ENCODE assay signal across 18 cellular contexts in the genomic region with DNA sequence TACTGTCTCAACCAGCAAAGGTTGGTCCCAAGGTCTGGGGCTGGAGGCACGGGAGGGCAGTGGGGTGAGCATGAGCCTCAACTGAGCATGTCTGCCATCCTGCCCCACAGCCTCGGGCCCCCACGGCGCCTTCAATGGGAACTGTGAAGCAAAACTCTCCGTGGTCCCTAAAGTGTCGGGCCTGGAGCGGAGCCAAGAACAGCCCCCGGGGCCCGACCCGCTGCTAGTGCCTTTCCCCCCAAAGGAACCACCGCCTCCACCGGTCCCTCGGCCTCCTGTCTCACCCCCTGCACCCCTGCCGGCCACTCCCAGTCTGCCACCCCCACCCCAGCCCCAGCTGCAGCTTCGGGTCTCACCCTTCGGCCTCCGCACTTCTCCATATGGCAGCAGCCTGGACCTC. TPM values are rescaled to one million over a fixed set of nuclear protein-coding genes. Genes with fewer than 3 reads are reported as not detected.
A peak's percentile ranks its signal among the peaks of the same experiment; 100 is the strongest.
DNase-seq lines count a peak whose midpoint lies in the region; ATAC-seq and TF ChIP-seq lines count a peak whose summit lies in the region.
"Had no signal": no experiment of that assay in that cellular context is flagged by ENCODE, and none has a peak within 500 bp of the region (broad histone marks: within the 10 kb centered on the region; RNA-seq: fewer than 3 reads in every experiment).

No MANE protein-coding gene starts in this region.

- H2AFZ ChIP-seq in DND-41 (ENCODE audit: low read depth, low read length): no peak overlapping the region
- H2AFZ ChIP-seq: hepatocyte had no signal

- H3K9ac ChIP-seq in DND-41 (ENCODE audit: low read depth, low read length) (no peak overlapping the region), adipocyte (ENCODE audit: low read length) (peak overlapping the region; percentile 2)

- POLR2A ChIA-PET in CD4-positive, alpha-beta T cell (lab: Charles Lee): interaction anchor here (4.6 kb wide), 1 partner anchor 12 kb away, joined by 88 read pairs; a partner anchor contains a TSS

- CTCF ChIA-PET in CD4-positive, alpha-beta T cell (lab: Charles Lee): interaction anchor here (4.7 kb wide), 1 partner anchor 32 kb away, joined by 53 read pairs; no protein-coding TSS in a partner anchor

- H3K36me3 Mint-ChIP-seq in CD4-positive, alpha-beta T cell (ENCODE audit: low read depth): peaks cover 77% of the 10 kb centered on the region
- H3K36me3 Mint-ChIP-seq in natural killer cell treated with Interleukin-12 subunit alpha and Interleukin-12 subunit beta and Interleukin-15 and Interleukin-18, amount 100 ng/mL, for 72 hours: peaks cover 28% of the 10 kb centered on the region
- H3K36me3 Mint-ChIP-seq: IgD-negative memory B cell had no signal

- peak overlapping the region; percentile 93 for H3K27ac Mint-ChIP-seq in CD4-positive, alpha-beta T cell
- H3K27ac Mint-ChIP-seq in natural killer cell treated with Interleukin-12 subunit alpha and Interleukin-12 subunit beta and Interleukin-15 and Interleukin-18, amount 100 ng/mL, for 72 hours: peak overlapping the region; percentile 83 to 90
- H3K27ac Mint-ChIP-seq: endodermal cell had no signal

- no peak for ATAC-seq in CD4-positive, alpha-beta T cell (ENCODE audit: poor library complexity)
- ATAC-seq in DND-41 (ENCODE audit: insufficient read depth, low read depth): no peak
- ATAC-seq in natural killer cell treated with Interleukin-12 subunit alpha and Interleukin-12 subunit beta and Interleukin-15 and Interleukin-18, amount 100 ng/mL, for 72 hours: no peak
- ATAC-seq in HG03139 (IDR thresholded peaks at IDR 0.05; ENCODE audit: unreplicated experiment): no peak
- ATAC-seq: Panc1 had no signal

- H3K4me1 ChIP-seq in DND-41 (ENCODE audit: insufficient read depth, low read length) (peaks cover 42% of the 10 kb centered on the region), adipocyte (ENCODE audit: control insufficient read depth, insufficient read depth, low read length) (peaks cover 33% of the 10 kb centered on the region)

- H3K4me1 Mint-ChIP-seq in CD4-positive, alpha-beta T cell (ENCODE audit: low read depth): peaks cover 39% of the 10 kb centered on the region
- H3K4me1 Mint-ChIP-seq in natural killer cell treated with Interleukin-12 subunit alpha and Interleukin-12 subunit beta and Interleukin-15 and Interleukin-18, amount 100 ng/mL, for 72 hours (ENCODE audit: low read depth in 2 of 2): peaks cover 34 to 36% of the 10 kb centered on the region in 2 donors

- peak overlapping the region; percentile 47 for H3K27ac ChIP-seq in CD4-positive, alpha-beta T cell (ENCODE audit: low read depth, low read length)
- no peak overlapping the region for H3K27ac ChIP-seq in DND-41 (ENCODE audit: low read length)
- H3K27ac ChIP-seq: adrenal gland, hepatocyte had no signal

- DNase-seq in CD4-positive, alpha-beta T cell: peak in 1 of 10 experiments; percentile 8
- DNase-seq in DND-41: no peak
- DNase-seq in adipocyte (ENCODE audit: low read depth): no peak
- DNase-seq in natural killer cell treated with Interleukin-12 subunit alpha and Interleukin-12 subunit beta and Interleukin-15 and Interleukin-18, amount 100 ng/mL, for 72 hours (ENCODE audit: low spot score): no peak
- DNase-seq in GM19240 (ENCODE audit: insufficient read length, low spot score): no peak
- no peak for DNase-seq in AG08395 (ENCODE audit: low spot score)
- DNase-seq in GM19238 (ENCODE audit: insufficient read length, low spot score): no peak
- DNase-seq: central memory CD4-positive, alpha-beta T cell; EL; endodermal cell; mesendoderm; stimulated activated CD4-positive, alpha-beta T cell treated with anti-CD3 and anti-CD28 coated beads, Interleukin-4, amount 100 ng/mL, for 4 hours; transverse colon had no signal

- intact Hi-C loops in CD4-positive, alpha-beta T cell (cut with DNase I, micrococcal nuclease): no loop called here

- H3K4me3 ChIP-seq in DND-41 (ENCODE audit: low read depth in 1 of 2, low read length in 2 of 2): no peak overlapping the region
- no peak overlapping the region for H3K4me3 ChIP-seq in adipocyte (ENCODE audit: low read length)
- H3K4me3 ChIP-seq: adrenal gland, hepatocyte, transverse colon had no signal

- peak overlapping the region; percentile 87; the same call in 1 of the 2 replicates for H3K4me2 ChIP-seq in DND-41 (ENCODE audit: insufficient read depth, low read length)

- no peak for TF ChIP-seq CTCF in CD4-positive, alpha-beta T cell (IDR thresholded peaks at IDR 0.05)
- TF ChIP-seq CTCF in DND-41 (IDR thresholded peaks at IDR 0.05; ENCODE audit: borderline replicate concordance, extremely low read depth, low read length, poor library complexity, severe bottlenecking): no peak

- H4K20me1 ChIP-seq in DND-41 (ENCODE audit: insufficient read depth, low read length): peaks cover 52% of the 10 kb centered on the region

- peaks cover 51% of the 10 kb centered on the region for H3K79me2 ChIP-seq in DND-41 (ENCODE audit: insufficient read depth, low read length)

- no peaks in the 10 kb centered on the region for H3K27me3 Mint-ChIP-seq in CD4-positive, alpha-beta T cell
- no peaks in the 10 kb centered on the region for H3K27me3 Mint-ChIP-seq in natural killer cell treated with Interleukin-12 subunit alpha and Interleukin-12 subunit beta and Interleukin-15 and Interleukin-18, amount 100 ng/mL, for 72 hours
- H3K27me3 Mint-ChIP-seq: IgD-negative memory B cell had no signal

- no peaks in the 10 kb centered on the region for H3K9me3 Mint-ChIP-seq in CD4-positive, alpha-beta T cell
- no peaks in the 10 kb centered on the region for H3K9me3 Mint-ChIP-seq in natural killer cell treated with Interleukin-12 subunit alpha and Interleukin-12 subunit beta and Interleukin-15 and Interleukin-18, amount 100 ng/mL, for 72 hours
- H3K9me3 Mint-ChIP-seq: endodermal cell, IgD-negative memory B cell had no signal

- H3K36me3 ChIP-seq in DND-41 (ENCODE audit: insufficient read depth, low read length) (peaks cover 75% of the 10 kb centered on the region), adipocyte (ENCODE audit: control insufficient read depth, insufficient read depth, low read length, severe bottlenecking) (peaks cover 60% of the 10 kb centered on the region)

- H3K27me3 ChIP-seq in CD4-positive, alpha-beta T cell (ENCODE audit: control insufficient read depth, insufficient read depth, low read length): no peaks in the 10 kb centered on the region
- H3K27me3 ChIP-seq in DND-41 (ENCODE audit: insufficient read depth, low read length, poor library complexity) (no peaks in the 10 kb centered on the region), adipocyte (replicated peaks; ENCODE audit: control insufficient read depth, insufficient read depth, low read length) (no peaks in the 10 kb centered on the region)
- H3K27me3 ChIP-seq: adrenal gland, hepatocyte, transverse colon had no signal

- H3K9me3 ChIP-seq in CD4-positive, alpha-beta T cell (ENCODE audit: control insufficient read depth, low read length): no peaks in the 10 kb centered on the region
- H3K9me3 ChIP-seq in DND-41 (ENCODE audit: insufficient read depth, low read length, severe bottlenecking) (no peaks in the 10 kb centered on the region), adipocyte (ENCODE audit: control insufficient read depth, low read length) (no peaks in the 10 kb centered on the region)
- H3K9me3 ChIP-seq: adrenal gland, transverse colon had no signal

- peak overlapping the region; percentile 84 for H3K4me3 Mint-ChIP-seq in CD4-positive, alpha-beta T cell
- peak overlapping the region; percentile 94 for H3K4me3 Mint-ChIP-seq in natural killer cell treated with Interleukin-12 subunit alpha and Interleukin-12 subunit beta and Interleukin-15 and Interleukin-18, amount 100 ng/mL, for 72 hours
- H3K4me3 Mint-ChIP-seq: endodermal cell had no signal

RNA-seq across cellular contexts. Expression of a gene that starts 4.2 kb away (rescaled TPM):
- total RNA-seq in CD4-positive, alpha-beta T cell: 100 to 1,000 TPM; 162 to 163 TPM
- total RNA-seq in natural killer cell treated with Interleukin-12 subunit alpha and Interleukin-12 subunit beta and Interleukin-15 and Interleukin-18, amount 100 ng/mL, for 72 hours: 100 to 1,000 TPM; 140 to 147 TPM

RNA-seq across cellular contexts. Expression of a gene that starts 11.7 kb away (rescaled TPM):
- 10 to 100 TPM; 50.2 to 51.7 TPM for total RNA-seq in CD4-positive, alpha-beta T cell
- 100 to 1,000 TPM; 128 to 197 TPM for total RNA-seq in natural killer cell treated with Interleukin-12 subunit alpha and Interleukin-12 subunit beta and Interleukin-15 and Interleukin-18, amount 100 ng/mL, for 72 hours

RNA-seq across cellular contexts. Expression of a gene that starts 36.5 kb away (rescaled TPM):
- 10 to 100 TPM; 59.5 to 60.1 TPM for total RNA-seq in CD4-positive, alpha-beta T cell
- 100 to 1,000 TPM in 1 of 2 donors, 10 to 100 TPM in 1; 90.8 to 121 TPM for total RNA-seq in natural killer cell treated with Interleukin-12 subunit alpha and Interleukin-12 subunit beta and Interleukin-15 and Interleukin-18, amount 100 ng/mL, for 72 hours

RNA-seq across cellular contexts. Expression of a gene that starts 52.3 kb away (rescaled TPM):
- 10 to 100 TPM; 15.3 to 15.7 TPM for total RNA-seq in CD4-positive, alpha-beta T cell
- 10 to 100 TPM in 1 of 2 donors, 1 to 10 TPM in 1; 9.4 to 14.3 TPM for total RNA-seq in natural killer cell treated with Interleukin-12 subunit alpha and Interleukin-12 subunit beta and Interleukin-15 and Interleukin-18, amount 100 ng/mL, for 72 hours
